In genomic region chr17:64441772-64442549, GRCh38 we compare ENCODE assay signal across 1 cellular context.
A peak's percentile ranks its signal among the peaks of the same experiment; 100 is the strongest.
TF ChIP-seq lines count a peak whose summit lies in the region.

No MANE protein-coding gene starts in this region.

TF ChIP-seq in HepG2, 621 proteins besides CTCF, POLR2A, EP300 and RAD21:
- TF ChIP-seq SMC3 (IDR thresholded peaks at IDR 0.05; ENCODE audit: low read length): no peak
- TF ChIP-seq ELF3 (CRISPR knock-in tag; IDR thresholded peaks at IDR 0.05): 0 out of 2 replicates have a peak, but pooled peaks have one; percentile 43
- TF ChIP-seq ZNF121 (CRISPR knock-in tag; IDR thresholded peaks at IDR 0.05): peak; percentile 69
- no peak for TF ChIP-seq PRDM15 (CRISPR knock-in tag; IDR thresholded peaks at IDR 0.05)
- TF ChIP-seq FOSL2 (CRISPR knock-in tag; IDR thresholded peaks at IDR 0.05): no peak
- no peak for TF ChIP-seq NRL (CRISPR knock-in tag; IDR thresholded peaks at IDR 0.05; ENCODE audit: borderline replicate concordance)
- no peak for TF ChIP-seq HHEX (CRISPR knock-in tag; IDR thresholded peaks at IDR 0.05)
- TF ChIP-seq KDM2A (CRISPR knock-in tag; IDR thresholded peaks at IDR 0.05; ENCODE audit: borderline replicate concordance, low read depth): 0 out of 2 replicates have a peak, but pooled peaks have one; percentile 30
- peak in 1 of 2 experiments; percentile 1; a peak in 1 of 4 replicates for TF ChIP-seq MAFK (conservative IDR thresholded peaks at IDR 0.05 in 1 of 2, IDR thresholded peaks at IDR 0.05 in 1 of 2; ENCODE audit: low read length in 2 of 2)
- TF ChIP-seq SAP130 (CRISPR knock-in tag; IDR thresholded peaks at IDR 0.05; ENCODE audit: low read depth): peak; percentile 34; the same call in 1 of the 2 replicates
- TF ChIP-seq KLF9 (CRISPR knock-in tag; IDR thresholded peaks at IDR 0.05; ENCODE audit: low read depth): no peak
- no peak for TF ChIP-seq FOXJ3 (CRISPR knock-in tag; IDR thresholded peaks at IDR 0.05; ENCODE audit: borderline replicate concordance)
- TF ChIP-seq ZSCAN22 (CRISPR knock-in tag; IDR thresholded peaks at IDR 0.05): no peak
- TF ChIP-seq TFAP4 (IDR thresholded peaks at IDR 0.05; ENCODE audit: borderline replicate concordance, low read depth): peak; percentile 83
- TF ChIP-seq ZNF274 (CRISPR knock-in tag; IDR thresholded peaks at IDR 0.05): 0 out of 2 replicates have a peak, but pooled peaks have one; percentile 32
- 0 out of 2 replicates have a peak, but pooled peaks have one; percentile 19 for TF ChIP-seq ARID5B (CRISPR knock-in tag; IDR thresholded peaks at IDR 0.05)
- TF ChIP-seq ZGPAT (CRISPR knock-in tag; IDR thresholded peaks at IDR 0.05): peak; percentile 31; the same call in 1 of the 2 replicates
- no peak for TF ChIP-seq CENPX (CRISPR knock-in tag; IDR thresholded peaks at IDR 0.05)
- no peak for TF ChIP-seq PCBP1 (IDR thresholded peaks at IDR 0.05; ENCODE audit: borderline replicate concordance, low read depth, low read length)
